1 cellular context compared by ENCODE assay signal in the genomic region with DNA sequence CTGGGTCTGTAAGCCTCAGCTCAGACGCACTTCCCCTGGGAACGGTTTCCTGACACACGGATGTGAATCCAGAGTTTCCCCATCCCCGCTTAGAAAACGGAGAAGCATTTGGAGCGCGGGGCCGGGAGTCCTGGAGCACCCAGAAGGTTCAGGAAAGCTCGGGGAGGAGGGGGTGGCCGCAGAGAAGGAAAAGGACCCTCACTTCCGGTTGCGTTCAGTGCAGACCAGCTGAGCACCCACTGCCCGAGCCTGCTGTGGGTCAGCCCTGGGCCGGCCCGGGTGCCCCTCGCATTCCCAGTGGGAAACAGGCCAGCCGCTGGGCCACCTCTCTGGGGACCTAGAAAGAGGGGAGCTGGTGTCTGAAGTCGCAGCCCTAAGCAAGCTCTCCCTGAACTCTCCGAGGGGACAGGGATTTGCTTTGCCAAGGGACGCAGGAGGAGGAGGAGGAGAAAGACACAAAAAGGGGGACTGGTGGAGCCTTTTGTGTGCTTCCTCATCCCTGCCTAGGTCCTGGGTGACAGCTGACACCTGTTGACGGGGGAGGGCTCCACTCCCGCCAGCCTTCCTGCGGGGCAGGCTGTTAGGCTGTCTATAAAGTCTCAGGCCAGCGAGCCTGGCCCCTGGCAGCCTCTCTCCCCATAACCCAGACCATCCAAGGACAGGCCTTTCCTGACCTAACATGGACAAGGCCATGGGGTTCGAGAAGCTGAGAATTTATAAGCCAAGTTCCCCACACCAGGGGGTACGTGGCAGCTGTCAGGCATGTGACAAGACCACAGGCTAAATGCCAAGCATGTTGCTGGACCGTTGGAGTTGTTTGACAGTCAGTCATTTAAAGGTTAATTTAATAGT.
TF ChIP-seq lines count a peak whose summit lies in the region.

No MANE protein-coding gene starts in this region.

TF ChIP-seq in GM12878, 131 proteins besides CTCF, POLR2A, EP300 and RAD21:
- TF ChIP-seq RBBP5 (conservative IDR thresholded peaks at IDR 0.05) = no peak
- TF ChIP-seq PML (IDR thresholded peaks at IDR 0.05; ENCODE audit: low read length) = no peak
- no peak for TF ChIP-seq YBX1 (IDR thresholded peaks at IDR 0.05)
- no peak for TF ChIP-seq SP1 (IDR thresholded peaks at IDR 0.05; ENCODE audit: low read depth, low read length)
- no peak for TF ChIP-seq TARDBP (IDR thresholded peaks at IDR 0.05; ENCODE audit: borderline replicate concordance)
- no peak for TF ChIP-seq CREB1 (IDR thresholded peaks at IDR 0.05; ENCODE audit: low read depth)
- no peak for TF ChIP-seq BRCA1 (IDR thresholded peaks at IDR 0.05; ENCODE audit: low read depth, low read length)
- TF ChIP-seq BACH1 (IDR thresholded peaks at IDR 0.05; ENCODE audit: borderline replicate concordance) = no peak
- TF ChIP-seq, protein P1, sequence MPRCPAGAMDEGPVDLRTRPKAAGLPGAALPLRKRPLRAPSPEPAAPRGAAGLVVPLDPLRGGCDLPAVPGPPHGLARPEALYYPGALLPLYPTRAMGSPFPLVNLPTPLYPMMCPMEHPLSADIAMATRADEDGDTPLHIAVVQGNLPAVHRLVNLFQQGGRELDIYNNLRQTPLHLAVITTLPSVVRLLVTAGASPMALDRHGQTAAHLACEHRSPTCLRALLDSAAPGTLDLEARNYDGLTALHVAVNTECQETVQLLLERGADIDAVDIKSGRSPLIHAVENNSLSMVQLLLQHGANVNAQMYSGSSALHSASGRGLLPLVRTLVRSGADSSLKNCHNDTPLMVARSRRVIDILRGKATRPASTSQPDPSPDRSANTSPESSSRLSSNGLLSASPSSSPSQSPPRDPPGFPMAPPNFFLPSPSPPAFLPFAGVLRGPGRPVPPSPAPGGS (IDR thresholded peaks at IDR 0.05; ENCODE audit: borderline replicate concordance, insufficient read depth, low read depth, low read length, poor library complexity, severe bottlenecking) = no peak
- no peak for TF ChIP-seq MYC (IDR thresholded peaks at IDR 0.05; ENCODE audit: insufficient read depth, insufficient read length, insufficient replicate concordance, low read length, severe bottlenecking)
- TF ChIP-seq ZNF207 (IDR thresholded peaks at IDR 0.05; ENCODE audit: borderline replicate concordance) = no peak
- no peak for TF ChIP-seq HCFC1 (IDR thresholded peaks at IDR 0.05; ENCODE audit: low read length)
